ENCODE assay signal across 1 cellular context in the genomic region with DNA sequence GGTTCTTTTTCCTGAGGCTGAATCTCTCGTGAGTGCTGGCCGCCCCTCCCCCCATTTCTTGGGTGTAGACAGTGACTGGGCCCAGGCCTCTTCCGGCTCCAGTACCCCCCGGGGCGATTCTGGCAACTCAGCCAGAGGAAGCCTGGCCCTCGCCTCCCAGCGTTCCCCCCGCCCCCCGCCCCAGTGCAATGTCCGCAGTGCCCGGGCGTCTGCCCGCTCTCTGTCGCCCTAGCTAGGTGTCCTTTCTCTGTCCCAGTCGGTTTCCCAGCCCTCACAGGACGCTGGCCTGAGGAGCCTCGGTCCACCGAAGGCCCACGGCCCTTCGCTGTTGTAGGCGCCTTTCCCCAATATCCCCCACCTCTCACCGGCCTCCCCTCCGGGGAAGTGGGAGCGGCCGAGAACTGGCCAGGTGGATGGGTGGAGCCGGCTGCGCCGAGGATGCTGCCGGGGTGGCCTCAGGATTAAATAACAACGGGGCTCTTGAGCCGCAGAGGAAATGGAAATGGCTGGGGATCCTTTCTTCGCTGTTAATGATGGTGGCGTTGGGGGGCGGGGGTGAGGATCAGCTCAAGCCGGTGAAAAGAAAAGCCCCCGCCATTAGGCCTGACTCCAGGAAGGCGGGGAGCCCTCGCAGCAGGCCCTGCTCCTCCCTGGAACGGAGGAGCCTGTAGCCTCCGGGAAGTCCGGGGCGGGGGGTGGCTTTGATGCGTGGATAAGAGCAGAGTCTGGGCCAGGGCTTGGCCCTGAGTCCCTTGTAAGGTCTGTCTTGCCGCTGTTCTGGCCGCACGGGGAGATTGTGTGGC.
TF ChIP-seq lines count a peak whose summit lies in the region.

No MANE protein-coding gene starts in this region.

TF ChIP-seq in HepG2, 621 proteins besides CTCF, POLR2A, EP300 and RAD21 (continued from another document and continues in another):
- TF ChIP-seq RNF219 (CRISPR knock-in tag; IDR thresholded peaks at IDR 0.05): no peak
- TF ChIP-seq, protein P1, sequence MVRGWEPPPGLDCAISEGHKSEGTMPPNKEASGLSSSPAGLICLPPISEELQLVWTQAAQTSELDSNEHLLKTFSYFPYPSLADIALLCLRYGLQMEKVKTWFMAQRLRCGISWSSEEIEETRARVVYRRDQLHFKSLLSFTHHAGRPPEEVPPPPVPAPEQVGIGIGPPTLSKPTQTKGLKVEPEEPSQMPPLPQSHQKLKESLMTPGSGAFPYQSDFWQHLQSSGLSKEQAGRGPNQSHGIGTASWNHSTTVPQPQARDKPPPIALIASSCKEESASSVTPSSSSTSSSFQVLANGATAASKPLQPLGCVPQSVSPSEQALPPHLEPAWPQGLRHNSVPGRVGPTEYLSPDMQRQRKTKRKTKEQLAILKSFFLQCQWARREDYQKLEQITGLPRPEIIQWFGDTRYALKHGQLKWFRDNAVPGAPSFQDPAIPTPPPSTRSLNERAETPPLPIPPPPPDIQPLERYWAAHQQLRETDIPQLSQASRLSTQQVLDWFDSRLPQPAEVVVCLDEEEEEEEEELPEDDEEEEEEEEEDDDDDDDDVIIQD (CRISPR knock-in tag; IDR thresholded peaks at IDR 0.05; ENCODE audit: low read depth): no peak
- no peak for TF ChIP-seq ZSCAN25 (CRISPR knock-in tag; IDR thresholded peaks at IDR 0.05)
- no peak for TF ChIP-seq ZNF12 (CRISPR knock-in tag; IDR thresholded peaks at IDR 0.05)
- TF ChIP-seq PHF8 (CRISPR knock-in tag; IDR thresholded peaks at IDR 0.05): peak; percentile 71; the same call in 1 of the 2 replicates
- TF ChIP-seq KDM5B (CRISPR knock-in tag; IDR thresholded peaks at IDR 0.05; ENCODE audit: borderline replicate concordance): no peak
- TF ChIP-seq ZFY (CRISPR knock-in tag; IDR thresholded peaks at IDR 0.05): peak; percentile 61
- TF ChIP-seq NFE2L2 (IDR thresholded peaks at IDR 0.05; ENCODE audit: low read length): no peak
- TF ChIP-seq ZNF562 (CRISPR knock-in tag; IDR thresholded peaks at IDR 0.05; ENCODE audit: borderline replicate concordance): no peak
- TF ChIP-seq PATZ1 (CRISPR knock-in tag; IDR thresholded peaks at IDR 0.05): peak; percentile 87
- TF ChIP-seq, protein P2, sequence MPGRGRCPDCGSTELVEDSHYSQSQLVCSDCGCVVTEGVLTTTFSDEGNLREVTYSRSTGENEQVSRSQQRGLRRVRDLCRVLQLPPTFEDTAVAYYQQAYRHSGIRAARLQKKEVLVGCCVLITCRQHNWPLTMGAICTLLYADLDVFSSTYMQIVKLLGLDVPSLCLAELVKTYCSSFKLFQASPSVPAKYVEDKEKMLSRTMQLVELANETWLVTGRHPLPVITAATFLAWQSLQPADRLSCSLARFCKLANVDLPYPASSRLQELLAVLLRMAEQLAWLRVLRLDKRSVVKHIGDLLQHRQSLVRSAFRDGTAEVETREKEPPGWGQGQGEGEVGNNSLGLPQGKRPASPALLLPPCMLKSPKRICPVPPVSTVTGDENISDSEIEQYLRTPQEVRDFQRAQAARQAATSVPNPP (CRISPR knock-in tag; IDR thresholded peaks at IDR 0.05): peak; percentile 43; the same call in 1 of the 2 replicates
- no peak for TF ChIP-seq RARA (CRISPR knock-in tag; IDR thresholded peaks at IDR 0.05)
- TF ChIP-seq, protein P3, sequence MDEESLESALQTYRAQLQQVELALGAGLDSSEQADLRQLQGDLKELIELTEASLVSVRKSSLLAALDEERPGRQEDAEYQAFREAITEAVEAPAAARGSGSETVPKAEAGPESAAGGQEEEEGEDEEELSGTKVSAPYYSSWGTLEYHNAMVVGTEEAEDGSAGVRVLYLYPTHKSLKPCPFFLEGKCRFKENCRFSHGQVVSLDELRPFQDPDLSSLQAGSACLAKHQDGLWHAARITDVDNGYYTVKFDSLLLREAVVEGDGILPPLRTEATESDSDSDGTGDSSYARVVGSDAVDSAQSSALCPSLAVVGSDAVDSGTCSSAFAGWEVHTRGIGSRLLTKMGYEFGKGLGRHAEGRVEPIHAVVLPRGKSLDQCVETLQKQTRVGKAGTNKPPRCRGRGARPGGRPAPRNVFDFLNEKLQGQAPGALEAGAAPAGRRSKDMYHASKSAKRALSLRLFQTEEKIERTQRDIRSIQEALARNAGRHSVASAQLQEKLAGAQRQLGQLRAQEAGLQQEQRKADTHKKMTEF (CRISPR knock-in tag; IDR thresholded peaks at IDR 0.05): no peak; the same call in 1 of the 2 replicates
- TF ChIP-seq REPIN1 (CRISPR knock-in tag; IDR thresholded peaks at IDR 0.05; ENCODE audit: borderline replicate concordance, low read depth): no peak
- 0 out of 2 replicates have a peak, but pooled peaks have one; percentile 62 for TF ChIP-seq PCBP1 (IDR thresholded peaks at IDR 0.05; ENCODE audit: borderline replicate concordance, low read depth, low read length)
- TF ChIP-seq ZNF709 (CRISPR knock-in tag; IDR thresholded peaks at IDR 0.05): peak; percentile 12; the same call in 1 of the 2 replicates
- peak; percentile 33; the same call in 1 of the 2 replicates for TF ChIP-seq ELF1 (CRISPR knock-in tag; IDR thresholded peaks at IDR 0.05)
- no peak for TF ChIP-seq HOXA9 (CRISPR knock-in tag; IDR thresholded peaks at IDR 0.05; ENCODE audit: borderline replicate concordance)
- TF ChIP-seq ZMYM2 (CRISPR knock-in tag; IDR thresholded peaks at IDR 0.05): no peak
- no peak for TF ChIP-seq TCF12 (IDR thresholded peaks at IDR 0.05)
- peak; percentile 17; the same call in 1 of the 2 replicates for TF ChIP-seq TCF12 (CRISPR knock-in tag; IDR thresholded peaks at IDR 0.05)
- no peak for TF ChIP-seq MATR3 (CRISPR knock-in tag; IDR thresholded peaks at IDR 0.05)
- TF ChIP-seq PHF20 (CRISPR knock-in tag; IDR thresholded peaks at IDR 0.05): peak; percentile 28; the same call in 1 of the 2 replicates
- TF ChIP-seq ZBTB7B (CRISPR knock-in tag; IDR thresholded peaks at IDR 0.05): no peak
- TF ChIP-seq ARNTL (CRISPR knock-in tag; IDR thresholded peaks at IDR 0.05): no peak
- TF ChIP-seq FOXJ3 (CRISPR knock-in tag; IDR thresholded peaks at IDR 0.05; ENCODE audit: borderline replicate concordance): no peak
- TF ChIP-seq ZFX (CRISPR knock-in tag; IDR thresholded peaks at IDR 0.05; ENCODE audit: low read depth): peak; percentile 80
- no peak for TF ChIP-seq MEIS1 (CRISPR knock-in tag; IDR thresholded peaks at IDR 0.05; ENCODE audit: borderline replicate concordance)
- no peak for TF ChIP-seq ZNF567 (CRISPR knock-in tag; IDR thresholded peaks at IDR 0.05; ENCODE audit: borderline replicate concordance)
- TF ChIP-seq, protein P4, sequence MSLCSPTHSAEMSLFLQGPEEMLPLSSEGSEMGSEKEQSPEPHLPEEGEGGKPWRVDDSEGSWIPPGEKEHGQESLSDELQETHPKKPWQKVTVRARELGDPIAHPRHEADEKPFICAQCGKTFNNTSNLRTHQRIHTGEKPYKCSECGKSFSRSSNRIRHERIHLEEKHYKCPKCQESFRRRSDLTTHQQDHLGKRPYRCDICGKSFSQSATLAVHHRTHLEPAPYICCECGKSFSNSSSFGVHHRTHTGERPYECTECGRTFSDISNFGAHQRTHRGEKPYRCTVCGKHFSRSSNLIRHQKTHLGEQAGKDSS (CRISPR knock-in tag; IDR thresholded peaks at IDR 0.05; ENCODE audit: borderline replicate concordance, low read depth): no peak; the same call in 1 of the 2 replicates
- TF ChIP-seq MXI1 (IDR thresholded peaks at IDR 0.05; ENCODE audit: borderline replicate concordance, low read depth, low read length): no peak
- no peak for TF ChIP-seq SOX6 (IDR thresholded peaks at IDR 0.05)
- peak; percentile 36 for TF ChIP-seq SOX6 (CRISPR knock-in tag; IDR thresholded peaks at IDR 0.05)
- no peak for TF ChIP-seq DBP (CRISPR knock-in tag; IDR thresholded peaks at IDR 0.05; ENCODE audit: not compliant biosample characterization)
- TF ChIP-seq PLSCR1 (CRISPR knock-in tag; IDR thresholded peaks at IDR 0.05; ENCODE audit: borderline replicate concordance): 0 out of 2 replicates have a peak, but pooled peaks have one; percentile 5
- no peak for TF ChIP-seq KMT2B (CRISPR knock-in tag; IDR thresholded peaks at IDR 0.05)
- TF ChIP-seq ZC3H13 (CRISPR knock-in tag; IDR thresholded peaks at IDR 0.05): no peak
- TF ChIP-seq, protein P5, sequence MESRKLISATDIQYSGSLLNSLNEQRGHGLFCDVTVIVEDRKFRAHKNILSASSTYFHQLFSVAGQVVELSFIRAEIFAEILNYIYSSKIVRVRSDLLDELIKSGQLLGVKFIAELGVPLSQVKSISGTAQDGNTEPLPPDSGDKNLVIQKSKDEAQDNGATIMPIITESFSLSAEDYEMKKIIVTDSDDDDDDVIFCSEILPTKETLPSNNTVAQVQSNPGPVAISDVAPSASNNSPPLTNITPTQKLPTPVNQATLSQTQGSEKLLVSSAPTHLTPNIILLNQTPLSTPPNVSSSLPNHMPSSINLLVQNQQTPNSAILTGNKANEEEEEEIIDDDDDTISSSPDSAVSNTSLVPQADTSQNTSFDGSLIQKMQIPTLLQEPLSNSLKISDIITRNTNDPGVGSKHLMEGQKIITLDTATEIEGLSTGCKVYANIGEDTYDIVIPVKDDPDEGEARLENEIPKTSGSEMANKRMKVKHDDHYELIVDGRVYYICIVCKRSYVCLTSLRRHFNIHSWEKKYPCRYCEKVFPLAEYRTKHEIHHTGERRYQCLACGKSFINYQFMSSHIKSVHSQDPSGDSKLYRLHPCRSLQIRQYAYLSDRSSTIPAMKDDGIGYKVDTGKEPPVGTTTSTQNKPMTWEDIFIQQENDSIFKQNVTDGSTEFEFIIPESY (CRISPR knock-in tag; IDR thresholded peaks at IDR 0.05): no peak
- no peak for TF ChIP-seq FOSL1 (CRISPR knock-in tag; IDR thresholded peaks at IDR 0.05; ENCODE audit: borderline replicate concordance)
- TF ChIP-seq YY1 (IDR thresholded peaks at IDR 0.05; ENCODE audit: insufficient read depth, insufficient replicate concordance, low read depth, low read length): no peak
- 0 out of 2 replicates have a peak, but pooled peaks have one; percentile 12 for TF ChIP-seq ZZZ3 (CRISPR knock-in tag; IDR thresholded peaks at IDR 0.05; ENCODE audit: borderline replicate concordance)
- TF ChIP-seq, protein P6, sequence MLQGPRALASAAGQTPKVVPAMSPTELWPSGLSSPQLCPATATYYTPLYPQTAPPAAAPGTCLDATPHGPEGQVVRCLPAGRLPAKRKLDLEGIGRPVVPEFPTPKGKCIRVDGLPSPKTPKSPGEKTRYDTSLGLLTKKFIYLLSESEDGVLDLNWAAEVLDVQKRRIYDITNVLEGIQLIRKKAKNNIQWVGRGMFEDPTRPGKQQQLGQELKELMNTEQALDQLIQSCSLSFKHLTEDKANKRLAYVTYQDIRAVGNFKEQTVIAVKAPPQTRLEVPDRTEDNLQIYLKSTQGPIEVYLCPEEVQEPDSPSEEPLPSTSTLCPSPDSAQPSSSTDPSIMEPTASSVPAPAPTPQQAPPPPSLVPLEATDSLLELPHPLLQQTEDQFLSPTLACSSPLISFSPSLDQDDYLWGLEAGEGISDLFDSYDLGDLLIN (CRISPR knock-in tag; IDR thresholded peaks at IDR 0.05; ENCODE audit: borderline replicate concordance): no peak
- peak; percentile 48 for TF ChIP-seq MED8 (CRISPR knock-in tag; IDR thresholded peaks at IDR 0.05; ENCODE audit: insufficient replicate concordance)
- TF ChIP-seq, protein P7, sequence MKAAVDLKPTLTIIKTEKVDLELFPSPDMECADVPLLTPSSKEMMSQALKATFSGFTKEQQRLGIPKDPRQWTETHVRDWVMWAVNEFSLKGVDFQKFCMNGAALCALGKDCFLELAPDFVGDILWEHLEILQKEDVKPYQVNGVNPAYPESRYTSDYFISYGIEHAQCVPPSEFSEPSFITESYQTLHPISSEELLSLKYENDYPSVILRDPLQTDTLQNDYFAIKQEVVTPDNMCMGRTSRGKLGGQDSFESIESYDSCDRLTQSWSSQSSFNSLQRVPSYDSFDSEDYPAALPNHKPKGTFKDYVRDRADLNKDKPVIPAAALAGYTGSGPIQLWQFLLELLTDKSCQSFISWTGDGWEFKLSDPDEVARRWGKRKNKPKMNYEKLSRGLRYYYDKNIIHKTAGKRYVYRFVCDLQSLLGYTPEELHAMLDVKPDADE (CRISPR knock-in tag; IDR thresholded peaks at IDR 0.05): no peak
- 0 out of 2 replicates have a peak, but pooled peaks have one; percentile 12 for TF ChIP-seq SMAD1 (CRISPR knock-in tag; IDR thresholded peaks at IDR 0.05; ENCODE audit: borderline replicate concordance, low read depth)
- TF ChIP-seq MTA1 (CRISPR knock-in tag; IDR thresholded peaks at IDR 0.05; ENCODE audit: borderline replicate concordance): peak; percentile 11; the same call in 1 of the 2 replicates
- no peak for TF ChIP-seq SMC3 (IDR thresholded peaks at IDR 0.05; ENCODE audit: low read length)
